ENCODE assay signal across 1 cellular context in the genomic region with DNA sequence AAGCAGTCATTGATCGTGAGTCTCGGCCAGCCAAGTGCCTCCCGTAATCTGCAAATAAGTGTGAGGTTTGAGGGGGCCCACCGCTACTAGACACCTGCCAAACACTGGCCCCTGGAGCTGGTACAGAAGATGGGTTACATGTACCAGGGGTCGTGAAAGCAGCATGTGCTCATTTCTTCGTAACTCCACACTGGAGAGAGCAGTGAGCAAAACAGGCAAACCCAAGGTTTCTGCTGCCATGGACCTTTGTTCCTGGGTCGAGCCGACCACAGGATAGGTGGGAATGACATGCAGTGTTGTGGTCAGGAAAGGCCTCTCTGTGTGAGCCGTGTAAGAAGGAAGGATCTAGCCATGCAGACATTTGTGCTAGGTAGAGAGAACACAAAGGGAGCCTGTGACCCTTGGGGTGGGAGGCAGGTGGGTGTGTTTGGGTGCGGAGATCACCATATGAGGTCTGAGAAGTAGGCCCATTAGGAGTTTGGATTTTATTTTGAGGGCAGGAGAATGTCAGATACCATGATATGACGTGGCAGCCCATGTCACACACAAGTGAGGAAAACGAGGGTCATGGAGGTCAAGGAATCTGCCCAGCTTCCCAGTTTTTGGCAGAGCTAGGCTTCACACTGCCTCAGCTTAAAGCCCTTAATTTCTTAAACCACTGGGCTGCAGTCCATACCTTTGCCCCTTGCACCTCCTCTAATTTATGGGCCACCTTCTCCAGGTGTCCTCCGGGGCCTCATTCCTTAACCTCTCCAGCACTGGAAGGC.
TF ChIP-seq lines count a peak whose summit lies in the region.

No MANE protein-coding gene starts in this region.

TF ChIP-seq in K562, 482 proteins besides CTCF, POLR2A, EP300 and RAD21 (continued from another document):
- TF ChIP-seq, protein P1, sequence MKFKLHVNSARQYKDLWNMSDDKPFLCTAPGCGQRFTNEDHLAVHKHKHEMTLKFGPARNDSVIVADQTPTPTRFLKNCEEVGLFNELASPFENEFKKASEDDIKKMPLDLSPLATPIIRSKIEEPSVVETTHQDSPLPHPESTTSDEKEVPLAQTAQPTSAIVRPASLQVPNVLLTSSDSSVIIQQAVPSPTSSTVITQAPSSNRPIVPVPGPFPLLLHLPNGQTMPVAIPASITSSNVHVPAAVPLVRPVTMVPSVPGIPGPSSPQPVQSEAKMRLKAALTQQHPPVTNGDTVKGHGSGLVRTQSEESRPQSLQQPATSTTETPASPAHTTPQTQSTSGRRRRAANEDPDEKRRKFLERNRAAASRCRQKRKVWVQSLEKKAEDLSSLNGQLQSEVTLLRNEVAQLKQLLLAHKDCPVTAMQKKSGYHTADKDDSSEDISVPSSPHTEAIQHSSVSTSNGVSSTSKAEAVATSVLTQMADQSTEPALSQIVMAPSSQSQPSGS (CRISPR knock-in tag; IDR thresholded peaks at IDR 0.05): no peak
- TF ChIP-seq ZNF224 (CRISPR knock-in tag; IDR thresholded peaks at IDR 0.05) (0 out of 2 replicates have a peak, but pooled peaks have one; percentile 11), ZNF584 (CRISPR knock-in tag; IDR thresholded peaks at IDR 0.05; ENCODE audit: low read depth) (no peak), RNF2 (IDR thresholded peaks at IDR 0.05) (no peak), U2AF2 (optimal IDR thresholded peaks at IDR 0.05; ENCODE audit: low read depth, low read length) (no peak)
- TF ChIP-seq, protein P2, sequence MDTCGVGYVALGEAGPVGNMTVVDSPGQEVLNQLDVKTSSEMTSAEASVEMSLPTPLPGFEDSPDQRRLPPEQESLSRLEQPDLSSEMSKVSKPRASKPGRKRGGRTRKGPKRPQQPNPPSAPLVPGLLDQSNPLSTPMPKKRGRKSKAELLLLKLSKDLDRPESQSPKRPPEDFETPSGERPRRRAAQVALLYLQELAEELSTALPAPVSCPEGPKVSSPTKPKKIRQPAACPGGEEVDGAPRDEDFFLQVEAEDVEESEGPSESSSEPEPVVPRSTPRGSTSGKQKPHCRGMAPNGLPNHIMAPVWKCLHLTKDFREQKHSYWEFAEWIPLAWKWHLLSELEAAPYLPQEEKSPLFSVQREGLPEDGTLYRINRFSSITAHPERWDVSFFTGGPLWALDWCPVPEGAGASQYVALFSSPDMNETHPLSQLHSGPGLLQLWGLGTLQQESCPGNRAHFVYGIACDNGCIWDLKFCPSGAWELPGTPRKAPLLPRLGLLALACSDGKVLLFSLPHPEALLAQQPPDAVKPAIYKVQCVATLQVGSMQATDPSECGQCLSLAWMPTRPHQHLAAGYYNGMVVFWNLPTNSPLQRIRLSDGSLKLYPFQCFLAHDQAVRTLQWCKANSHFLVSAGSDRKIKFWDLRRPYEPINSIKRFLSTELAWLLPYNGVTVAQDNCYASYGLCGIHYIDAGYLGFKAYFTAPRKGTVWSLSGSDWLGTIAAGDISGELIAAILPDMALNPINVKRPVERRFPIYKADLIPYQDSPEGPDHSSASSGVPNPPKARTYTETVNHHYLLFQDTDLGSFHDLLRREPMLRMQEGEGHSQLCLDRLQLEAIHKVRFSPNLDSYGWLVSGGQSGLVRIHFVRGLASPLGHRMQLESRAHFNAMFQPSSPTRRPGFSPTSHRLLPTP (IDR thresholded peaks at IDR 0.05; ENCODE audit: borderline replicate concordance, extremely low read depth, insufficient read length): no peak
- TF ChIP-seq, protein P3, sequence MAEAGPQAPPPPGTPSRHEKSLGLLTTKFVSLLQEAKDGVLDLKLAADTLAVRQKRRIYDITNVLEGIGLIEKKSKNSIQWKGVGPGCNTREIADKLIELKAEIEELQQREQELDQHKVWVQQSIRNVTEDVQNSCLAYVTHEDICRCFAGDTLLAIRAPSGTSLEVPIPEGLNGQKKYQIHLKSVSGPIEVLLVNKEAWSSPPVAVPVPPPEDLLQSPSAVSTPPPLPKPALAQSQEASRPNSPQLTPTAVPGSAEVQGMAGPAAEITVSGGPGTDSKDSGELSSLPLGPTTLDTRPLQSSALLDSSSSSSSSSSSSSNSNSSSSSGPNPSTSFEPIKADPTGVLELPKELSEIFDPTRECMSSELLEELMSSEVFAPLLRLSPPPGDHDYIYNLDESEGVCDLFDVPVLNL (CRISPR knock-in tag; IDR thresholded peaks at IDR 0.05; ENCODE audit: low read depth): no peak
